Comparison of ENCODE assay signal across 11 cellular contexts in the genomic region with DNA sequence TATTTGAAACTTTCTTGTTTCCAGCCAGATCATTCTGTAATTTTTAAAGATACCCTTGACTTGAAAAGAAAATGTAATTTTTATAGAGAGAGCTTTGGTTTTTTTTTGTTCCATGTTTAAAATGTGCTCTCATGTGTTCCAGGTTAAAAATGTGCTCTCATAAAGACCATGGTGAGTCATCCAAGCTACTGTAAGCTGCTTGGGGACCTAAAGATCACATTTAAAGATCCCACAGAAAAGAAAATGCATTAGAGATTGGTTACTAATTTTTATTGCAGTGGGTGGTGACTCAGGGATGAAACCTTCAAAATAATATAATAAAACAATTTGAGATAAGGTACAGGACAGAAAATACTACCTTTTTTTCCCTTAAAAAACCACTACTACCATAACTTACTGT. TPM values are rescaled to one million over a fixed set of nuclear protein-coding genes. Genes with fewer than 3 reads are reported as not detected.
DNase-seq lines count a peak whose midpoint lies in the region; ATAC-seq, FAIRE-seq and TF ChIP-seq lines count a peak whose summit lies in the region.
"Had no signal": no experiment of that assay in that cellular context is flagged by ENCODE, and none has a peak within 500 bp of the region (broad histone marks: within the 10 kb centered on the region; RNA-seq: fewer than 3 reads in every experiment).

No MANE protein-coding gene starts in this region.

- no TSS peak for BruUV-seq in K562 (replicated peaks; lab: Mats Ljungman, UMichigan)

- TF ChIP-seq CTCF in K562 (IDR thresholded peaks at IDR 0.05 in 2 of 3, conservative IDR thresholded peaks at IDR 0.05 in 1 of 3; ENCODE audit: insufficient read depth in 2 of 3, low read depth in 1 of 3, low read length in 3 of 3) (no peak), mucosa of descending colon (IDR thresholded peaks at IDR 0.05) (no peak)

- CTCF ChIA-PET in K562 (lab: Yijun Ruan, JAX; ENCODE audit: low intra/inter-chr PET ratio): no interaction called here

- H2AFZ ChIP-seq in K562 (ENCODE audit: low read depth, low read length): no peak overlapping the region

- H3K4me3 ChIP-seq in K562: no peak overlapping the region
- H3K4me3 ChIP-seq in mucosa of descending colon: no peak overlapping the region
- H3K4me3 ChIP-seq: ascending aorta had no signal

- intact Hi-C loops in K562 (cut with micrococcal nuclease): no loop called here
- intact Hi-C loops in mucosa of descending colon (cut with DNase I, micrococcal nuclease): no loop called here

- peak overlapping the region in 1 of 2 experiments; percentile 17; a peak in 1 of 4 replicates for H3K9ac ChIP-seq in K562 (ENCODE audit: insufficient read depth in 1 of 2, low read depth in 2 of 2, low read length in 2 of 2)

- peaks cover 53% of the 10 kb centered on the region for H3K36me3 ChIP-seq in K562 (ENCODE audit: control insufficient read depth, insufficient read depth, low read length)
- H3K36me3 ChIP-seq in mucosa of descending colon (ENCODE audit: low read depth): no peaks in the 10 kb centered on the region

- no peaks in the 10 kb centered on the region for H3K27me3 ChIP-seq in K562 (ENCODE audit: control insufficient read depth in 2 of 2, insufficient read depth in 2 of 2, low read length in 2 of 2)
- H3K27me3 ChIP-seq: ascending aorta had no signal

- H3K79me2 ChIP-seq in K562 (ENCODE audit: control insufficient read depth, insufficient read depth, low read length): peaks cover 95% of the 10 kb centered on the region

- H3K4me1 ChIP-seq in K562 (replicated peaks in 1 of 2; ENCODE audit: control insufficient read depth in 2 of 2, insufficient read depth in 2 of 2, low read length in 2 of 2) (peaks cover 0 to 23% of the 10 kb centered on the region in 2 experiments; a peak in 3 of 5 replicates), mucosa of descending colon (ENCODE audit: low read depth) (peaks cover 61% of the 10 kb centered on the region)

- H3K9me3 ChIP-seq in K562 (replicated peaks; ENCODE audit: control insufficient read depth, insufficient read depth, low read depth, low read length): no peaks in the 10 kb centered on the region
- no peaks in the 10 kb centered on the region for H3K9me3 ChIP-seq in mucosa of descending colon
- H3K9me3 ChIP-seq: ascending aorta had no signal

- TF ChIP-seq RAD21 in K562 (CRISPR knock-in tag; conservative IDR thresholded peaks at IDR 0.05 in 1 of 2, IDR thresholded peaks at IDR 0.05 in 1 of 2): no peak

- DNase-seq in Caki2 (ENCODE audit: low read depth) (peak; percentile 25), LoVo (ENCODE audit: low spot score) (peak; percentile 80), K562 (ENCODE audit: extremely low read depth in 1 of 4, low spot score in 3 of 4) (peak; percentile 18 to 37 (median 26)), mucosa of descending colon (no peak), T-helper 9 cell (no peak), NCI-H1694 treated with DMSO at 0.1 percent for 48 hours (lab: John Stamatoyannopoulos, UW) (no peak), Ammon's horn (ENCODE audit: low spot score) (no peak)
- DNase-seq: COR-L47, posterior cingulate gyrus had no signal

- in situ Hi-C loops in Caki2 (cut with HindIII; ENCODE audit: low pct_unique_long_range_greater_than_20kb, low sequenced_read_pairs) (no loop called here), K562 (cut with MboI) (no loop called here)

- ATAC-seq in K562 (peak; percentile 52), mucosa of descending colon (peak; percentile 69), HG03175 (IDR thresholded peaks at IDR 0.05; ENCODE audit: unreplicated experiment) (no peak)

- H4K20me1 ChIP-seq in K562 (replicated peaks; ENCODE audit: control insufficient read depth, insufficient read depth, low read length): peaks cover 4% of the 10 kb centered on the region

- FAIRE-seq in K562 (lab: Jason Lieb, UNC): no peak

- POLR2A ChIA-PET in K562 (lab: Yijun Ruan, JAX): interaction anchor here (1.0 to 4.8 kb wide), 5 partner anchors 9 to 39 kb away, joined by 3 to 26 read pairs (median 9); partner anchors contain the start of gene TCF12

- H3K4me2 ChIP-seq in K562 (ENCODE audit: insufficient read depth, low read length): no peak overlapping the region

- no peak for TF ChIP-seq EP300 in K562 (IDR thresholded peaks at IDR 0.05; ENCODE audit: low read length)

- TF ChIP-seq POLR2A in K562 (conservative IDR thresholded peaks at IDR 0.05): no peak

- peak overlapping the region; percentile 24; the same call in 1 of the 3 replicates for H3K27ac ChIP-seq in K562 (ENCODE audit: extremely low read depth, low read depth, low read length)

- no peaks in the 10 kb centered on the region for H3K9me1 ChIP-seq in K562 (ENCODE audit: control insufficient read depth, insufficient read depth, low read length)

TF ChIP-seq in K562, 482 proteins besides CTCF, POLR2A, EP300 and RAD21 (continues in another document):
- TF ChIP-seq JUND (IDR thresholded peaks at IDR 0.05; ENCODE audit: borderline replicate concordance, low read depth, low read length): peak; percentile 82
- TF ChIP-seq JUND (tag; IDR thresholded peaks at IDR 0.05; ENCODE audit: borderline replicate concordance, low read depth, low read length): peak; percentile 33; the same call in 1 of the 3 replicates
- no peak for TF ChIP-seq RBBP5 (IDR thresholded peaks at IDR 0.05; ENCODE audit: borderline replicate concordance, insufficient read depth, low read length, poor library complexity, severe bottlenecking)
- TF ChIP-seq ZNF512 (tag; IDR thresholded peaks at IDR 0.05): no peak
- TF ChIP-seq, protein P1, sequence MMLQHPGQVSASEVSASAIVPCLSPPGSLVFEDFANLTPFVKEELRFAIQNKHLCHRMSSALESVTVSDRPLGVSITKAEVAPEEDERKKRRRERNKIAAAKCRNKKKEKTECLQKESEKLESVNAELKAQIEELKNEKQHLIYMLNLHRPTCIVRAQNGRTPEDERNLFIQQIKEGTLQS (IDR thresholded peaks at IDR 0.05): peak; percentile 67
- TF ChIP-seq, protein P1 (CRISPR knock-in tag; conservative IDR thresholded peaks at IDR 0.05): no peak
- TF ChIP-seq JUN (IDR thresholded peaks at IDR 0.05; ENCODE audit: borderline replicate concordance, low read depth, low read length): peak; percentile 52; the same call in 1 of the 2 replicates
- TF ChIP-seq JUN (CRISPR knock-in tag; IDR thresholded peaks at IDR 0.05; ENCODE audit: borderline replicate concordance): no peak
- TF ChIP-seq FOSL1 (tag; conservative IDR thresholded peaks at IDR 0.05): peak; percentile 73
- TF ChIP-seq MYBL2 (IDR thresholded peaks at IDR 0.05; ENCODE audit: low read depth): no peak
- no peak for TF ChIP-seq MYBL2 (CRISPR knock-in tag; IDR thresholded peaks at IDR 0.05; ENCODE audit: borderline replicate concordance)
- no peak for TF ChIP-seq DMBX1 (CRISPR knock-in tag; IDR thresholded peaks at IDR 0.05; ENCODE audit: borderline replicate concordance)
- TF ChIP-seq, protein P2, sequence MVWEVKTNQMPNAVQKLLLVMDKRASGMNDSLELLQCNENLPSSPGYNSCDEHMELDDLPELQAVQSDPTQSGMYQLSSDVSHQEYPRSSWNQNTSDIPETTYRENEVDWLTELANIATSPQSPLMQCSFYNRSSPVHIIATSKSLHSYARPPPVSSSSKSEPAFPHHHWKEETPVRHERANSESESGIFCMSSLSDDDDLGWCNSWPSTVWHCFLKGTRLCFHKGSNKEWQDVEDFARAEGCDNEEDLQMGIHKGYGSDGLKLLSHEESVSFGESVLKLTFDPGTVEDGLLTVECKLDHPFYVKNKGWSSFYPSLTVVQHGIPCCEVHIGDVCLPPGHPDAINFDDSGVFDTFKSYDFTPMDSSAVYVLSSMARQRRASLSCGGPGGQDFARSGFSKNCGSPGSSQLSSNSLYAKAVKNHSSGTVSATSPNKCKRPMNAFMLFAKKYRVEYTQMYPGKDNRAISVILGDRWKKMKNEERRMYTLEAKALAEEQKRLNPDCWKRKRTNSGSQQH (CRISPR knock-in tag; IDR thresholded peaks at IDR 0.05): no peak
- peak; percentile 41; the same call in 1 of the 2 replicates for TF ChIP-seq DPF2 (IDR thresholded peaks at IDR 0.05)

RNA-seq across cellular contexts. Expression of gene TCF12, which starts 10.9 kb away (rescaled TPM):
- 17.8 and 61.2 TPM in 2 replicates for total RNA-seq in Caki2 (2014; rRNA removed; shearing (Covaris generic); ENCODE audit: low replicate concordance)
- 177 and 194 TPM in 2 replicates for total RNA-seq in K562 (2011; cell fraction: chromatin; rRNA removed; ENCODE audit: low replicate concordance)
- total RNA-seq in K562 (2011; cell fraction: nucleolus; rRNA removed): 37.9 and 49.0 TPM in 2 replicates
- total RNA-seq in K562 (2011; cell fraction: nucleoplasm; rRNA removed): 77.7 and 107 TPM in 2 replicates
- total RNA-seq in K562 (2014; rRNA removed) (132 and 141 TPM in 2 replicates), K562 (2014; rRNA removed; fragmentation: Illumina TruSeq; extraction: Trizol) (49.6 and 59.4 TPM in 2 replicates), K562 (2015; rRNA removed; fragmentation: Illumina TruSeq; extraction: Trizol) (50.3 and 52.9 TPM in 2 replicates), K562 (2021) (76.5 and 78.4 TPM in 2 replicates), mucosa of descending colon (100 to 1,000 TPM in 2 of 3 donors, 10 to 100 TPM in 1; 74.1 to 118 (median 106) TPM)
- polyA plus RNA-seq in K562 (2011; rRNA removed) (66.8 and 75.1 TPM in 2 replicates), K562 (2014; fragmentation: Illumina TruSeq; extraction: Trizol) (57.4 and 72.5 TPM in 2 replicates), K562 (2014; fragmentation: Nextera tagmentation; extraction: Ambion mirVana) (10 to 100 TPM; 10.5 to 12.9 TPM), K562 (2014; rRNA removed) (22.4 and 23.5 TPM in 2 replicates)
- polyA plus RNA-seq in K562 (2011; cell fraction: cytosol; rRNA removed): 67.8 and 76.1 TPM in 2 replicates
- polyA plus RNA-seq in K562 (2011; cell fraction: nucleus; rRNA removed): 104 and 117 TPM in 2 replicates
- 28.6 and 33.8 TPM in 2 replicates for polyA plus RNA-seq in K562 (2012)
- polyA minus RNA-seq in K562 (2011; rRNA and poly(A)+ RNA removed): 80.0 and 109 TPM in 2 replicates
- 48.3 and 64.8 TPM in 2 replicates for polyA minus RNA-seq in K562 (2011; cell fraction: cytosol; rRNA and poly(A)+ RNA removed)
- 74.5 and 100 TPM in 2 replicates for polyA minus RNA-seq in K562 (2011; cell fraction: nucleus; rRNA and poly(A)+ RNA removed)

Comparison
In these comparisons a context has a peak if more than half of its experiments do, and no peak if none do; other contexts are left out.
1. DNase-seq: peak in Caki2 (single experiment), LoVo (single experiment) and K562 (4 of 4); none in mucosa of descending colon (0 of 3), T-helper 9 cell (single experiment), NCI-H1694 treated with DMSO at 0.1 percent for 48 hours (single experiment) and Ammon's horn (single experiment).